In genomic region chr5:6584727-6585126, GRCh38 we compare ENCODE assay signal across 27 cellular contexts. TPM values are rescaled to one million over a fixed set of nuclear protein-coding genes. Genes with fewer than 3 reads are reported as not detected.
DNase-seq lines count a peak whose midpoint lies in the region; ATAC-seq, FAIRE-seq and TF ChIP-seq lines count a peak whose summit lies in the region.
"Had no signal": no experiment of that assay in that cellular context is flagged by ENCODE, and none has a peak within 500 bp of the region (broad histone marks: within the 10 kb centered on the region; RNA-seq: fewer than 3 reads in every experiment).

No MANE protein-coding gene starts in this region.

- peak overlapping the region; percentile 27 for H3K4me2 ChIP-seq in Loucy (ENCODE audit: low read depth, low read length, poor library complexity, severe bottlenecking)
- no peak overlapping the region for H3K4me2 ChIP-seq in HepG2 (ENCODE audit: low read depth, low read length)
- H3K4me2 ChIP-seq in neuronal stem cell (ENCODE audit: insufficient read depth, low read length, poor library complexity, severe bottlenecking), result no peak overlapping the region

- H3K27me3 ChIP-seq in Loucy (ENCODE audit: insufficient read depth, low read length, poor library complexity, severe bottlenecking), result no peaks in the 10 kb centered on the region
- peaks cover 3 to 6% of the 10 kb centered on the region in 2 experiments; a peak in 4 of 5 replicates for H3K27me3 ChIP-seq in HepG2 (ENCODE audit: control insufficient read depth in 1 of 2, insufficient read depth in 2 of 2, low read length in 2 of 2)
- peaks cover 0 to 61% (median 15%) of the 10 kb centered on the region in 3 experiments for H3K27me3 ChIP-seq in neuronal stem cell (ENCODE audit: control insufficient read depth in 3 of 3, insufficient read depth in 3 of 3, low read depth in 1 of 3, low read length in 3 of 3)
- peaks cover 8% of the 10 kb centered on the region for H3K27me3 ChIP-seq in CD4-positive, alpha-beta memory T cell (ENCODE audit: insufficient read depth, low read length)
- H3K27me3 ChIP-seq: BE2C had no signal

- H3K4me1 ChIP-seq in Loucy (ENCODE audit: insufficient read depth, low read length, poor library complexity, severe bottlenecking) (peaks cover 9% of the 10 kb centered on the region), HepG2 (ENCODE audit: insufficient read depth, low read length) (no peaks in the 10 kb centered on the region), neuronal stem cell (ENCODE audit: control insufficient read depth in 2 of 2, insufficient read depth in 1 of 2, low read depth in 1 of 2, low read length in 2 of 2) (peaks cover 0 to 6% of the 10 kb centered on the region in 2 donors)
- H3K4me1 ChIP-seq in CD4-positive, alpha-beta memory T cell (ENCODE audit: insufficient read depth, low read length), result no peaks in the 10 kb centered on the region
- H3K4me1 ChIP-seq: BE2C had no signal

- H3K9me3 ChIP-seq in Loucy (ENCODE audit: insufficient read depth, low read depth, low read length) (no peaks in the 10 kb centered on the region), HepG2 (ENCODE audit: low read length) (no peaks in the 10 kb centered on the region), neuronal stem cell (replicated peaks in 1 of 2; ENCODE audit: control insufficient read depth in 2 of 2, insufficient read depth in 1 of 2, low read depth in 1 of 2, low read length in 2 of 2) (no peaks in the 10 kb centered on the region)
- no peaks in the 10 kb centered on the region for H3K9me3 ChIP-seq in CD4-positive, alpha-beta memory T cell (ENCODE audit: control insufficient read depth in 1 of 2, low read length in 2 of 2)
- H3K9me3 ChIP-seq: BE2C had no signal

- H4K91ac ChIP-seq in neuronal stem cell (ENCODE audit: low read depth, low read length, poor library complexity), result no peak overlapping the region

- H3K23ac ChIP-seq in neuronal stem cell (ENCODE audit: low read depth, low read length, poor library complexity), result peak overlapping the region; percentile 61

- H4K8ac ChIP-seq in neuronal stem cell (ENCODE audit: low read depth, low read length), result no peak overlapping the region

- H3K79me2 ChIP-seq in Loucy (ENCODE audit: insufficient read depth, low read length), result no peaks in the 10 kb centered on the region
- no peaks in the 10 kb centered on the region for H3K79me2 ChIP-seq in HepG2 (ENCODE audit: insufficient read depth, low read length)

- in situ Hi-C loops in HepG2 (cut with HindIII; ENCODE audit: extremely low pct_ligation_motif_present, low pct_unique_long_range_greater_than_20kb), result no loop called here

- H3K36me3 Mint-ChIP-seq in CD4-positive, alpha-beta memory T cell, result no peaks in the 10 kb centered on the region
- H3K36me3 Mint-ChIP-seq: CD14-positive monocyte had no signal

- H3K18ac ChIP-seq in neuronal stem cell (ENCODE audit: low read length), result peak overlapping the region; percentile 20

- no peaks in the 10 kb centered on the region for H3K9me3 Mint-ChIP-seq in CD4-positive, alpha-beta memory T cell

- H2AFZ ChIP-seq in Loucy (ENCODE audit: low read length), result peak overlapping the region; percentile 68; the same call in 1 of the 2 replicates
- no peak overlapping the region for H2AFZ ChIP-seq in HepG2 (ENCODE audit: low read length)
- no peak overlapping the region for H2AFZ ChIP-seq in neuronal stem cell (ENCODE audit: low read length)
- H2AFZ ChIP-seq: GM23248 had no signal

- intact Hi-C loops in HepG2 (cut with micrococcal nuclease; ENCODE audit: unreplicated experiment), result no loop called here
- intact Hi-C loops in CD4-positive, alpha-beta memory T cell (cut with micrococcal nuclease), result no loop called here

- H3K27me3 Mint-ChIP-seq in CD4-positive, alpha-beta memory T cell, result peaks cover 34 to 38% of the 10 kb centered on the region in 2 donors

- no peak for TF ChIP-seq CTCF in Loucy (conservative IDR thresholded peaks at IDR 0.05; ENCODE audit: low read length)
- TF ChIP-seq CTCF in HepG2 (CRISPR knock-in tag; IDR thresholded peaks at IDR 0.05), result no peak

- TF ChIP-seq RAD21 in HepG2 (CRISPR knock-in tag; IDR thresholded peaks at IDR 0.05), result no peak

- H2BK15ac ChIP-seq in neuronal stem cell (ENCODE audit: low read length), result no peak overlapping the region

- FAIRE-seq in HepG2 (lab: Jason Lieb, UNC), result no peak
- FAIRE-seq: D721Med, GM18507, HTR-8/SVneo had no signal

- 50% methylated on average over 8 of the region's 8 CpGs for WGBS in HepG2 (ENCODE audit: low lambda C conversion rate)
- WGBS in neuronal stem cell (ENCODE audit: extremely low coverage in 2 of 2, insufficient read length in 2 of 2, insufficient replicate concordance in 1 of 2), 2 donors, result no CpG with 5 or more reads among the region's 8 CpGs

- H3K9me2 ChIP-seq in Loucy (replicated peaks; ENCODE audit: low read depth, low read length), result no peaks in the 10 kb centered on the region

- no peak overlapping the region for H2BK120ac ChIP-seq in neuronal stem cell (ENCODE audit: low read depth, low read length)

- TF ChIP-seq EP300 in HepG2 (IDR thresholded peaks at IDR 0.05; ENCODE audit: low read depth in 2 of 2, low read length in 2 of 2) (no peak), HepG2 (CRISPR knock-in tag; IDR thresholded peaks at IDR 0.05; ENCODE audit: borderline replicate concordance) (no peak)

- H3K14ac ChIP-seq in neuronal stem cell (ENCODE audit: low read length), result peak overlapping the region; percentile 60

- CTCF ChIA-PET in HepG2 (lab: Yijun Ruan, JAX; ENCODE audit: low intra/inter-chr PET ratio, low total read pairs), result no interaction called here
- CTCF ChIA-PET in CD4-positive, alpha-beta memory T cell (lab: Charles Lee; ENCODE audit: partially characterized antibody), result no interaction called here

- H3K4me1 Mint-ChIP-seq in CD4-positive, alpha-beta memory T cell, result peaks cover 0 to 5% (median 3%) of the 10 kb centered on the region in 4 donors
- H3K4me1 Mint-ChIP-seq: CD14-positive monocyte had no signal

- no peak overlapping the region for H2BK5ac ChIP-seq in neuronal stem cell (ENCODE audit: low read length)

- no peaks in the 10 kb centered on the region for H3K79me1 ChIP-seq in neuronal stem cell (ENCODE audit: low read depth, low read length)

- H2BK12ac ChIP-seq in neuronal stem cell (ENCODE audit: low read length), result no peak overlapping the region

- BruUV-seq in HepG2 (replicated peaks; lab: Mats Ljungman, UMichigan), result no TSS peak

- H3K27ac ChIP-seq in HepG2 (ENCODE audit: extremely low read length, insufficient read depth, low read length), result no peak overlapping the region
- H3K27ac ChIP-seq in neuronal stem cell (replicated peaks; ENCODE audit: low read length), result no peak overlapping the region
- no peak overlapping the region for H3K27ac ChIP-seq in CD4-positive, alpha-beta memory T cell (ENCODE audit: low read depth, low read length)
- H3K27ac ChIP-seq: GM23248, RWPE1 had no signal

- no peak overlapping the region for H3K4me3 Mint-ChIP-seq in CD4-positive, alpha-beta memory T cell

- no peak for TF ChIP-seq POLR2A in HepG2 (IDR thresholded peaks at IDR 0.05; ENCODE audit: insufficient read depth in 1 of 2, low read depth in 2 of 2, low read length in 2 of 2)

- ATAC-seq in HepG2, result peak; percentile 55
- ATAC-seq: Panc1 had no signal

- H2AK5ac ChIP-seq in neuronal stem cell (ENCODE audit: low read depth, low read length), result peak overlapping the region; percentile 34

- H3K4me3 ChIP-seq in Loucy (ENCODE audit: low read length, poor library complexity, severe bottlenecking) (no peak overlapping the region), HepG2 (replicated peaks in 1 of 3; ENCODE audit: insufficient read depth in 1 of 3, low read depth in 2 of 3, low read length in 3 of 3) (no peak overlapping the region), neuronal stem cell (ENCODE audit: low read length in 2 of 2) (no peak overlapping the region)
- H3K4me3 ChIP-seq in CD4-positive, alpha-beta memory T cell (ENCODE audit: low read length in 2 of 2), result no peak overlapping the region
- H3K4me3 ChIP-seq: GM23248 had no signal

- no peak overlapping the region for H3K4ac ChIP-seq in neuronal stem cell (ENCODE audit: low read length)

- H4K20me1 ChIP-seq in Loucy (ENCODE audit: insufficient read depth, low read length, poor library complexity, severe bottlenecking), result no peaks in the 10 kb centered on the region
- no peaks in the 10 kb centered on the region for H4K20me1 ChIP-seq in HepG2 (ENCODE audit: insufficient read depth, low read length)

- H3F3A ChIP-seq in Loucy (ENCODE audit: low read depth), result no peaks in the 10 kb centered on the region

- no peak overlapping the region for H3K27ac Mint-ChIP-seq in CD4-positive, alpha-beta memory T cell
- H3K27ac Mint-ChIP-seq: CD14-positive monocyte had no signal

- DNase-seq in D341Med (ENCODE audit: low spot score), result peak; percentile 2
- no peak for DNase-seq in HepG2 (ENCODE audit: low spot score)
- DNase-seq in neuronal stem cell (ENCODE audit: low spot score), result no peak
- no peak for DNase-seq in effector CD8-positive, alpha-beta T cell (lab: John Stamatoyannopoulos, UW)
- DNase-seq in mesenteric fat pad (ENCODE audit: low spot score), result no peak
- no peak for DNase-seq in CD4-positive, alpha-beta memory T cell
- DNase-seq in NCI-H2227 treated with DMSO at 0.1 percent for 48 hours (lab: John Stamatoyannopoulos, UW), result no peak
- DNase-seq: BE2C, DMS53, GM23248, H7, KG1, MM.1S, NCI-H1048, NCI-H1417 treated with DMSO at 0.1 percent for 48 hours, NCI-H1694 treated with DMSO at 0.1 percent for 48 hours, NCI-H2081, NCI-H226, NCI-H510A, NCI-H69 had no signal

- POLR2A ChIA-PET in HepG2 (lab: Yijun Ruan, JAX), result no interaction called here
- POLR2A ChIA-PET in CD4-positive, alpha-beta memory T cell (lab: Charles Lee; ENCODE audit: partially characterized antibody), result no interaction called here

- no peak overlapping the region for H3K9ac ChIP-seq in Loucy (ENCODE audit: low read depth, low read length, poor library complexity, severe bottlenecking)
- H3K9ac ChIP-seq in HepG2 (ENCODE audit: insufficient read depth, low read depth, low read length), result no peak overlapping the region
- no peak overlapping the region for H3K9ac ChIP-seq in neuronal stem cell (ENCODE audit: low read depth, low read length, poor library complexity)
- H3K9ac ChIP-seq: GM23248 had no signal

- H3K36me3 ChIP-seq in Loucy (ENCODE audit: insufficient read depth, low read length) (no peaks in the 10 kb centered on the region), HepG2 (replicated peaks in 1 of 2; ENCODE audit: control insufficient read depth in 1 of 2, insufficient read depth in 2 of 2, low read length in 2 of 2) (no peaks in the 10 kb centered on the region), neuronal stem cell (replicated peaks in 1 of 2; ENCODE audit: control insufficient read depth in 2 of 2, insufficient read depth in 2 of 2, low read length in 2 of 2) (no peaks in the 10 kb centered on the region)
- H3K36me3 ChIP-seq in CD4-positive, alpha-beta memory T cell (ENCODE audit: insufficient read depth, low read length), result no peaks in the 10 kb centered on the region
- H3K36me3 ChIP-seq: BE2C had no signal

RNA-seq across cellular contexts. Expression of gene NSUN2, which starts 48.1 kb away (rescaled TPM):
- total RNA-seq in HepG2 (2016; rRNA removed; fragmentation: Illumina TruSeq; extraction: Trizol) (69.1 and 71.4 TPM in 2 replicates), mesenteric fat pad (42.8 TPM)
- total RNA-seq in HepG2 (2016; cell fraction: cytosol; rRNA removed; fragmentation: Illumina TruSeq; extraction: Trizol; ENCODE audit: low read depth), result 12.3 and 15.9 TPM in 2 replicates
- total RNA-seq in HepG2 (2016; cell fraction: insoluble cytoplasmic fraction; rRNA removed; fragmentation: Illumina TruSeq; extraction: Trizol), result 58.5 and 66.7 TPM in 2 replicates
- 16.2 and 18.1 TPM in 2 replicates for total RNA-seq in HepG2 (2016; cell fraction: membrane; rRNA removed; fragmentation: Illumina TruSeq; extraction: Trizol)
- 50.6 and 60.7 TPM in 2 replicates for total RNA-seq in HepG2 (2016; cell fraction: nucleus; rRNA removed; fragmentation: Illumina TruSeq; extraction: Trizol)
- 51.7 and 52.1 TPM in 2 replicates for polyA plus RNA-seq in HepG2 (2011; rRNA removed)
- polyA plus RNA-seq in HepG2 (2011; cell fraction: cytosol; rRNA removed), result 24.9 and 27.2 TPM in 2 replicates
- polyA plus RNA-seq in HepG2 (2011; cell fraction: nucleus; rRNA removed), result 138 and 148 TPM in 2 replicates
- polyA plus RNA-seq in HepG2 (2012), result 44.6 and 48.0 TPM in 2 replicates
- 2.3 and 3.1 TPM in 2 replicates for polyA plus RNA-seq in HepG2 (2016; cell fraction: cytosol; fragmentation: Illumina TruSeq; extraction: Trizol; ENCODE audit: low read depth)
- polyA plus RNA-seq in HepG2 (2016; cell fraction: insoluble cytoplasmic fraction; fragmentation: Illumina TruSeq; extraction: Trizol; ENCODE audit: low read depth), result 59.3 and 62.8 TPM in 2 replicates
- 7.1 and 8.4 TPM in 2 replicates for polyA plus RNA-seq in HepG2 (2016; cell fraction: membrane; fragmentation: Illumina TruSeq; extraction: Trizol; ENCODE audit: low read depth)
- polyA plus RNA-seq in HepG2 (2016; cell fraction: nucleus; fragmentation: Illumina TruSeq; extraction: Trizol; ENCODE audit: insufficient read depth, low read depth), result 140 and 147 TPM in 2 replicates
- polyA minus RNA-seq in HepG2 (2011; rRNA and poly(A)+ RNA removed; ENCODE audit: low replicate concordance), result 25.9 and 113 TPM in 2 replicates
- 17.2 and 20.0 TPM in 2 replicates for polyA minus RNA-seq in HepG2 (2011; cell fraction: cytosol; rRNA and poly(A)+ RNA removed)
- 82.3 and 82.4 TPM in 2 replicates for polyA minus RNA-seq in HepG2 (2011; cell fraction: nucleus; rRNA and poly(A)+ RNA removed)
- polyA plus RNA-seq in neuronal stem cell (2013, experiment 1 of 2), result 21.5 TPM
- 21.4 TPM for polyA plus RNA-seq in neuronal stem cell (2013, experiment 2 of 2)
- total RNA-seq in CD4-positive, alpha-beta memory T cell, result 10 to 100 TPM; 78.0 to 81.6 TPM
- 10 to 100 TPM; 22.6 to 42.6 TPM for polyA plus RNA-seq in CD4-positive, alpha-beta memory T cell

RNA-seq across cellular contexts. Expression of gene SRD5A1, which starts 48.5 kb away (rescaled TPM):
- total RNA-seq in HepG2 (2016; rRNA removed; fragmentation: Illumina TruSeq; extraction: Trizol) (6.1 and 7.1 TPM in 2 replicates), mesenteric fat pad (3.8 TPM)
- total RNA-seq in HepG2 (2016; cell fraction: cytosol; rRNA removed; fragmentation: Illumina TruSeq; extraction: Trizol; ENCODE audit: low read depth), result 2.8 and 4.1 TPM in 2 replicates
- 5.8 and 5.9 TPM in 2 replicates for total RNA-seq in HepG2 (2016; cell fraction: insoluble cytoplasmic fraction; rRNA removed; fragmentation: Illumina TruSeq; extraction: Trizol)
- total RNA-seq in HepG2 (2016; cell fraction: membrane; rRNA removed; fragmentation: Illumina TruSeq; extraction: Trizol), result 5.5 and 6.5 TPM in 2 replicates
- 4.9 and 7.7 TPM in 2 replicates for total RNA-seq in HepG2 (2016; cell fraction: nucleus; rRNA removed; fragmentation: Illumina TruSeq; extraction: Trizol)
- 9.9 and 11.3 TPM in 2 replicates for polyA plus RNA-seq in HepG2 (2011; rRNA removed)
- polyA plus RNA-seq in HepG2 (2011; cell fraction: cytosol; rRNA removed), result 7.8 and 8.2 TPM in 2 replicates
- polyA plus RNA-seq in HepG2 (2011; cell fraction: nucleus; rRNA removed), result 10.7 TPM in 2 replicates
- polyA plus RNA-seq in HepG2 (2012), result 4.4 and 4.9 TPM in 2 replicates
- polyA plus RNA-seq in HepG2 (2016; cell fraction: cytosol; fragmentation: Illumina TruSeq; extraction: Trizol; ENCODE audit: low read depth), result 3.6 and 3.9 TPM in 2 replicates
- polyA plus RNA-seq in HepG2 (2016; cell fraction: insoluble cytoplasmic fraction; fragmentation: Illumina TruSeq; extraction: Trizol; ENCODE audit: low read depth), result 8.8 and 9.6 TPM in 2 replicates
- polyA plus RNA-seq in HepG2 (2016; cell fraction: membrane; fragmentation: Illumina TruSeq; extraction: Trizol; ENCODE audit: low read depth), result 6.4 and 6.8 TPM in 2 replicates
- polyA plus RNA-seq in HepG2 (2016; cell fraction: nucleus; fragmentation: Illumina TruSeq; extraction: Trizol; ENCODE audit: insufficient read depth, low read depth), result 8.8 and 9.4 TPM in 2 replicates
- polyA minus RNA-seq in HepG2 (2011; rRNA and poly(A)+ RNA removed; ENCODE audit: low replicate concordance), result 19.3 and 93.8 TPM in 2 replicates
- 2.8 and 4.6 TPM in 2 replicates for polyA minus RNA-seq in HepG2 (2011; cell fraction: cytosol; rRNA and poly(A)+ RNA removed)
- polyA minus RNA-seq in HepG2 (2011; cell fraction: nucleus; rRNA and poly(A)+ RNA removed), result 10.6 and 11.2 TPM in 2 replicates
- 10.9 TPM for polyA plus RNA-seq in neuronal stem cell (2013, experiment 1 of 2)
- polyA plus RNA-seq in neuronal stem cell (2013, experiment 2 of 2), result 10.5 TPM
- total RNA-seq in CD4-positive, alpha-beta memory T cell, result 1 to 10 TPM; 7.8 to 9.2 TPM
- 10 to 100 TPM in 1 of 2 donors, 1 to 10 TPM in 1; 5.4 to 11.2 TPM for polyA plus RNA-seq in CD4-positive, alpha-beta memory T cell
